In the genomic region with DNA sequence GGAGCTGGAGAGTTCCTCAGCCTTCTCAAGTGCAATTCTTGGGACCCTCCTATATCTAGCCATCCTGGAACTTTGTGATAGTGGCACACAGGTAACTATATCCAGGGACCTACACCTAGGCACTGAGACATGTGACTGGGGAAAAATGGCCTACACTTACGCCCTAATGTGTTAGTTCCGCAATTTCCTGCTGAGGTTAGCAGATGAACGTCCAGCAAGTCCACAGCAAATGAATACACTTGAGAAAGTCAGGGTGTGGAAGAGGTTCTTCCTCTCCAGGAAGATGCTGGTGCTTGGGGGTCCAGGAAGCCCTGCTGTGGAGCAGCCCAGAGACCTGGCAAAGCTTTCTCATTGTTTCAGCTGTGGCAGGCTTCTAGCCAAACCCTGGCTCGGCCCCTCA, we compare ENCODE assay signal across 1 cellular context.
TF ChIP-seq lines count a peak whose summit lies in the region.

No MANE protein-coding gene starts in this region.

TF ChIP-seq in HepG2, 621 proteins besides CTCF, POLR2A, EP300 and RAD21:
- TF ChIP-seq MEIS1 (CRISPR knock-in tag; IDR thresholded peaks at IDR 0.05; ENCODE audit: borderline replicate concordance) (no peak), ZBTB2 (CRISPR knock-in tag; IDR thresholded peaks at IDR 0.05; ENCODE audit: low read depth) (no peak), ZNF276 (CRISPR knock-in tag; IDR thresholded peaks at IDR 0.05; ENCODE audit: low read depth) (no peak), DDIT3 (CRISPR knock-in tag; IDR thresholded peaks at IDR 0.05) (no peak)
- TF ChIP-seq, protein P1, sequence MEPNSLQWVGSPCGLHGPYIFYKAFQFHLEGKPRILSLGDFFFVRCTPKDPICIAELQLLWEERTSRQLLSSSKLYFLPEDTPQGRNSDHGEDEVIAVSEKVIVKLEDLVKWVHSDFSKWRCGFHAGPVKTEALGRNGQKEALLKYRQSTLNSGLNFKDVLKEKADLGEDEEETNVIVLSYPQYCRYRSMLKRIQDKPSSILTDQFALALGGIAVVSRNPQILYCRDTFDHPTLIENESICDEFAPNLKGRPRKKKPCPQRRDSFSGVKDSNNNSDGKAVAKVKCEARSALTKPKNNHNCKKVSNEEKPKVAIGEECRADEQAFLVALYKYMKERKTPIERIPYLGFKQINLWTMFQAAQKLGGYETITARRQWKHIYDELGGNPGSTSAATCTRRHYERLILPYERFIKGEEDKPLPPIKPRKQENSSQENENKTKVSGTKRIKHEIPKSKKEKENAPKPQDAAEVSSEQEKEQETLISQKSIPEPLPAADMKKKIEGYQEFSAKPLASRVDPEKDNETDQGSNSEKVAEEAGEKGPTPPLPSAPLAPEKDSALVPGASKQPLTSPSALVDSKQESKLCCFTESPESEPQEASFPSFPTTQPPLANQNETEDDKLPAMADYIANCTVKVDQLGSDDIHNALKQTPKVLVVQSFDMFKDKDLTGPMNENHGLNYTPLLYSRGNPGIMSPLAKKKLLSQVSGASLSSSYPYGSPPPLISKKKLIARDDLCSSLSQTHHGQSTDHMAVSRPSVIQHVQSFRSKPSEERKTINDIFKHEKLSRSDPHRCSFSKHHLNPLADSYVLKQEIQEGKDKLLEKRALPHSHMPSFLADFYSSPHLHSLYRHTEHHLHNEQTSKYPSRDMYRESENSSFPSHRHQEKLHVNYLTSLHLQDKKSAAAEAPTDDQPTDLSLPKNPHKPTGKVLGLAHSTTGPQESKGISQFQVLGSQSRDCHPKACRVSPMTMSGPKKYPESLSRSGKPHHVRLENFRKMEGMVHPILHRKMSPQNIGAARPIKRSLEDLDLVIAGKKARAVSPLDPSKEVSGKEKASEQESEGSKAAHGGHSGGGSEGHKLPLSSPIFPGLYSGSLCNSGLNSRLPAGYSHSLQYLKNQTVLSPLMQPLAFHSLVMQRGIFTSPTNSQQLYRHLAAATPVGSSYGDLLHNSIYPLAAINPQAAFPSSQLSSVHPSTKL (CRISPR knock-in tag; IDR thresholded peaks at IDR 0.05): no peak
